Comparison of ENCODE assay signal across 9 cellular contexts in genomic region chr9:14652729-14653377, GRCh38. TPM values are rescaled to one million over a fixed set of nuclear protein-coding genes. Genes with fewer than 3 reads are reported as not detected.
DNase-seq lines count a peak whose midpoint lies in the region; ATAC-seq and TF ChIP-seq lines count a peak whose summit lies in the region.
"Had no signal": no experiment of that assay in that cellular context is flagged by ENCODE, and none has a peak within 500 bp of the region (broad histone marks: within the 10 kb centered on the region; RNA-seq: fewer than 3 reads in every experiment).

No MANE protein-coding gene starts in this region.

- no peak overlapping the region for H3K9ac ChIP-seq in neuronal stem cell (ENCODE audit: low read depth, low read length, poor library complexity)

- no peak overlapping the region for H4K91ac ChIP-seq in neuronal stem cell (ENCODE audit: low read depth, low read length, poor library complexity)

- H2BK12ac ChIP-seq in neuronal stem cell (ENCODE audit: low read length): no peak overlapping the region

- no peaks in the 10 kb centered on the region for H3K27me3 ChIP-seq in neuronal stem cell (ENCODE audit: control insufficient read depth in 3 of 3, insufficient read depth in 3 of 3, low read depth in 1 of 3, low read length in 3 of 3)
- H3K27me3 ChIP-seq in gastroesophageal sphincter: no peaks in the 10 kb centered on the region
- H3K27me3 ChIP-seq: neutrophil had no signal

- no peak overlapping the region for H2AK5ac ChIP-seq in neuronal stem cell (ENCODE audit: low read depth, low read length)

- DNase-seq in NCI-H2196 treated with DMSO at 0.1 percent for 48 hours (lab: John Stamatoyannopoulos, UW; ENCODE audit: unreplicated experiment): peak; percentile 39
- DNase-seq in cerebellum (ENCODE audit: low spot score): peak; percentile 23
- peak; percentile 14 for DNase-seq in neuronal stem cell (ENCODE audit: low spot score)
- no peak for DNase-seq in activated CD4-positive, alpha-beta T cell treated with anti-CD3 and anti-CD28 coated beads for 4 hours
- DNase-seq in activated T-cell treated with anti-CD3 and anti-CD28 coated beads, Interleukin-2, amount 50 U/mL, for 1 hour: no peak

- H3K18ac ChIP-seq in neuronal stem cell (ENCODE audit: low read length): no peak overlapping the region

- H2BK120ac ChIP-seq in neuronal stem cell (ENCODE audit: low read depth, low read length): no peak overlapping the region

- H3K36me3 ChIP-seq in neuronal stem cell (replicated peaks in 1 of 2; ENCODE audit: control insufficient read depth in 2 of 2, insufficient read depth in 2 of 2, low read length in 2 of 2): peaks cover 0 to 18% of the 10 kb centered on the region in 2 donors
- peaks cover 0 to 39% of the 10 kb centered on the region in 2 donors for H3K36me3 ChIP-seq in gastroesophageal sphincter
- H3K36me3 ChIP-seq: neutrophil had no signal

- H4K8ac ChIP-seq in neuronal stem cell (ENCODE audit: low read depth, low read length): no peak overlapping the region

- H3K4ac ChIP-seq in neuronal stem cell (ENCODE audit: low read length): no peak overlapping the region

- H3K4me1 ChIP-seq in neuronal stem cell (ENCODE audit: control insufficient read depth in 2 of 2, insufficient read depth in 1 of 2, low read depth in 1 of 2, low read length in 2 of 2) (no peaks in the 10 kb centered on the region), gastroesophageal sphincter (no peaks in the 10 kb centered on the region)

- H3K79me1 ChIP-seq in neuronal stem cell (ENCODE audit: low read depth, low read length): no peaks in the 10 kb centered on the region

- no peak overlapping the region for H3K14ac ChIP-seq in neuronal stem cell (ENCODE audit: low read length)

- no peak overlapping the region for H3K4me2 ChIP-seq in neuronal stem cell (ENCODE audit: insufficient read depth, low read length, poor library complexity, severe bottlenecking)

- H3K23ac ChIP-seq in neuronal stem cell (ENCODE audit: low read depth, low read length, poor library complexity): no peak overlapping the region

- H3K9me3 ChIP-seq in neuronal stem cell (replicated peaks in 1 of 2; ENCODE audit: control insufficient read depth in 2 of 2, insufficient read depth in 1 of 2, low read depth in 1 of 2, low read length in 2 of 2) (peaks cover 0 to 25% of the 10 kb centered on the region in 2 donors), gastroesophageal sphincter (peaks cover 0 to 16% (median 0%) of the 10 kb centered on the region in 3 donors)

- H2AFZ ChIP-seq in neuronal stem cell (ENCODE audit: low read length): no peak overlapping the region

- H2BK5ac ChIP-seq in neuronal stem cell (ENCODE audit: low read length): no peak overlapping the region

- WGBS in neuronal stem cell (ENCODE audit: extremely low coverage in 2 of 2, insufficient read length in 2 of 2, insufficient replicate concordance in 1 of 2), 2 donors: no CpG with 5 or more reads among the region's 4 CpGs
- WGBS in gastroesophageal sphincter (ENCODE audit: low coverage in 1 of 2), 2 donors: 66 to 80% methylated on average over 1 to 4 of the region's 4 CpGs

- ATAC-seq in GM18907 (IDR thresholded peaks at IDR 0.05; ENCODE audit: unreplicated experiment) (peak; percentile 44), gastroesophageal sphincter (no peak), HG03571 (IDR thresholded peaks at IDR 0.05; ENCODE audit: unreplicated experiment) (no peak)

- TF ChIP-seq CTCF in gastroesophageal sphincter (IDR thresholded peaks at IDR 0.05): peak in 2 of 4 experiments; percentile 19 to 39

- H3K27ac ChIP-seq in neuronal stem cell (replicated peaks; ENCODE audit: low read length): no peak overlapping the region
- H3K27ac ChIP-seq in gastroesophageal sphincter: no peak overlapping the region
- H3K27ac ChIP-seq: neutrophil had no signal

- H3K4me3 ChIP-seq in neuronal stem cell (ENCODE audit: low read length in 2 of 2): no peak overlapping the region
- H3K4me3 ChIP-seq in gastroesophageal sphincter: no peak overlapping the region

- no peak for TF ChIP-seq POLR2A in gastroesophageal sphincter (IDR thresholded peaks at IDR 0.05)

- TF ChIP-seq EP300 in gastroesophageal sphincter (IDR thresholded peaks at IDR 0.05): no peak

- H2BK15ac ChIP-seq in neuronal stem cell (ENCODE audit: low read length): no peak overlapping the region

RNA-seq across cellular contexts. Expression of gene ZDHHC21, which starts 40.4 kb away (rescaled TPM):
- total RNA-seq in cerebellum (68.6 TPM), gastroesophageal sphincter (10 to 100 TPM in 2 of 4 donors, 1 to 10 TPM in 2; 7.8 to 15.1 (median 10.8) TPM)
- 4.6 TPM for polyA plus RNA-seq in neuronal stem cell (2013, experiment 1 of 2)
- polyA plus RNA-seq in neuronal stem cell (2013, experiment 2 of 2): 5.0 TPM

Comparison
In these comparisons a context has a peak if more than half of its experiments do, and no peak if none do; other contexts are left out.
1. DNase-seq: peak in NCI-H2196 treated with DMSO at 0.1 percent for 48 hours (single experiment), cerebellum (single experiment) and neuronal stem cell (single experiment); none in activated CD4-positive, alpha-beta T cell treated with anti-CD3 and anti-CD28 coated beads for 4 hours (0 of 2) and activated T-cell treated with anti-CD3 and anti-CD28 coated beads, Interleukin-2, amount 50 U/mL, for 1 hour (single experiment).